In the genomic region with DNA sequence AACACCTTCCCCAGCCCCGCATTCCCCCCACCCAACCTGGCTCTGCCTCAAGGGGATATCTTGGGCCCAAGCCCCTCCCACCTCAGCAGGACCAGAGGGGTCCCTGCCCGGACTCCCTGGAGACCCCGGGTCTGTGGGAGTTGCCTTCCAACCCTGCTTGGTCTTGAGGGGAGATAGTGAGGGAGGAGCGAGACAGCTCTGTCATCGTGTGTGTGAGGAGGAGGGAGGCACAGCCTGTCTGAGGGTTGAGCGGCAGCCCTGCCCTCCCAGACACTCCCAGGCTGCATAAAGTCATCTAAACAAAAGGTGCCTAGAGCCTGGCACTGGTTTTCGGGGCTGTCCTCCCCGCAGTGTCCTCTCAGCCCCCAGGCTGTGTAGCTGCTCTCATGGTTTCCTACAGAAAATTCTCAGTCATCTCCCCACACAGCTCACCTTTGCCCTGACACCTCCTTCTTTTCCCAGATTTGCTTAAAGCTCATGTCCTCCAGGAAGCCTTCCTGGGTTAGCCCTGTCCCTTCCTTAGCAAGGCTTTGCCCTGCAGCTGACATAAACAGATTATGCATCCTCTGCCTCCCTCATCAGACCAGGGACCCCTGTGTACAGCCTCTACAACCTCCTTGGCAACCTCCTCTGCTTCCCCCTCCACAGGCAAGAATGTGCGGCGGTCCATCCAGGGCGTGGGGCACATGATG, we compare ENCODE assay signal across 26 cellular contexts. TPM values are rescaled to one million over a fixed set of nuclear protein-coding genes. Genes with fewer than 3 reads are reported as not detected.
DNase-seq lines count a peak whose midpoint lies in the region; ATAC-seq, FAIRE-seq and TF ChIP-seq lines count a peak whose summit lies in the region.
"Had no signal": no experiment of that assay in that cellular context is flagged by ENCODE, and none has a peak within 500 bp of the region (broad histone marks: within the 10 kb centered on the region; RNA-seq: fewer than 3 reads in every experiment).

No MANE protein-coding gene starts in this region.

- POLR2A ChIA-PET in activated CD8-positive, alpha-beta T cell treated with anti-CD3 and anti-CD28 coated beads, Interleukin-2, amount 10 ng/mL, durations not matched to agents 7 days and 5 days (lab: Charles Lee), result no interaction called here
- POLR2A ChIA-PET in activated CD8-positive, alpha-beta T cell treated with anti-CD3 and anti-CD28 coated beads for 36 hours (lab: Charles Lee), result interaction anchor here (1.1 to 1.7 kb wide), 3 partner anchors 9 to 21 kb away, joined by 3 to 4 read pairs (median 4); no protein-coding TSS in a partner anchor
- POLR2A ChIA-PET in K562 (lab: Yijun Ruan, JAX), result no interaction called here

- H3K9me1 ChIP-seq in K562 (ENCODE audit: control insufficient read depth, insufficient read depth, low read length), result no peaks in the 10 kb centered on the region

- CTCF ChIA-PET in activated CD8-positive, alpha-beta T cell treated with anti-CD3 and anti-CD28 coated beads, Interleukin-2, amount 10 ng/mL, durations not matched to agents 7 days and 5 days (lab: Charles Lee), result no interaction called here
- CTCF ChIA-PET in activated CD8-positive, alpha-beta T cell treated with anti-CD3 and anti-CD28 coated beads for 36 hours (lab: Charles Lee), result no interaction called here
- CTCF ChIA-PET in K562 (lab: Yijun Ruan, JAX; ENCODE audit: low intra/inter-chr PET ratio), result no interaction called here

- no peak for TF ChIP-seq POLR2A in K562 (conservative IDR thresholded peaks at IDR 0.05)

- H3K4me3 ChIP-seq in GM23338 (no peak overlapping the region), K562 (no peak overlapping the region)
- H3K4me3 ChIP-seq: HAP-1, prostate gland, thoracic aorta, vagina had no signal

- no peak for TF ChIP-seq RAD21 in K562 (CRISPR knock-in tag; conservative IDR thresholded peaks at IDR 0.05 in 1 of 2, IDR thresholded peaks at IDR 0.05 in 1 of 2)

- FAIRE-seq in K562 (lab: Jason Lieb, UNC), result no peak
- FAIRE-seq: endometrium, GM19239 had no signal

- no peak overlapping the region for H3K27ac ChIP-seq in GM23338 (ENCODE audit: low read depth)
- H3K27ac ChIP-seq in K562 (ENCODE audit: extremely low read depth, low read depth, low read length), result no peak overlapping the region
- H3K27ac ChIP-seq: prostate gland, thoracic aorta had no signal

- H3K36me3 ChIP-seq in GM23338 (ENCODE audit: insufficient read depth), result no peaks in the 10 kb centered on the region
- peaks cover 97% of the 10 kb centered on the region for H3K36me3 ChIP-seq in K562 (ENCODE audit: control insufficient read depth, insufficient read depth, low read length)
- H3K36me3 ChIP-seq: prostate gland, thoracic aorta had no signal

- H3K4me1 Mint-ChIP-seq in activated CD8-positive, alpha-beta T cell treated with anti-CD3 and anti-CD28 coated beads, Interleukin-2, amount 10 ng/mL, durations not matched to agents 7 days and 5 days (ENCODE audit: low read depth), result peaks cover 7% of the 10 kb centered on the region
- H3K4me1 Mint-ChIP-seq in activated CD8-positive, alpha-beta T cell treated with anti-CD3 and anti-CD28 coated beads for 36 hours (ENCODE audit: low read depth), result no peaks in the 10 kb centered on the region
- H3K4me1 Mint-ChIP-seq in GM23338 (peaks cover 4% of the 10 kb centered on the region; the same call in 2 of the 3 replicates), osteocyte (ENCODE audit: unreplicated experiment) (peaks cover 45% of the 10 kb centered on the region)

- H3K27me3 ChIP-seq in GM23338 (ENCODE audit: insufficient read depth) (no peaks in the 10 kb centered on the region), K562 (ENCODE audit: control insufficient read depth in 2 of 2, insufficient read depth in 2 of 2, low read length in 2 of 2) (no peaks in the 10 kb centered on the region)
- H3K27me3 ChIP-seq: vagina had no signal

- H3F3A ChIP-seq in GM23338 (replicated peaks; ENCODE audit: low read depth), result no peaks in the 10 kb centered on the region

- H2AFZ ChIP-seq in GM23338 (no peak overlapping the region), K562 (ENCODE audit: low read depth, low read length) (no peak overlapping the region)

- no peaks in the 10 kb centered on the region; the same call in 1 of the 2 replicates for H4K20me1 ChIP-seq in GM23338 (replicated peaks; ENCODE audit: insufficient read depth)
- H4K20me1 ChIP-seq in K562 (replicated peaks; ENCODE audit: control insufficient read depth, insufficient read depth, low read length), result 0 out of 2 replicates have a peak, but pooled peaks cover 3% of the 10 kb centered on the region

- H3K36me3 Mint-ChIP-seq in activated CD8-positive, alpha-beta T cell treated with anti-CD3 and anti-CD28 coated beads, Interleukin-2, amount 10 ng/mL, durations not matched to agents 7 days and 5 days (ENCODE audit: low read depth), result peaks cover 46% of the 10 kb centered on the region
- H3K36me3 Mint-ChIP-seq in activated CD8-positive, alpha-beta T cell treated with anti-CD3 and anti-CD28 coated beads for 36 hours (ENCODE audit: low read depth), result peaks cover 31% of the 10 kb centered on the region
- H3K36me3 Mint-ChIP-seq in GM23338 (ENCODE audit: low read depth) (peaks cover 31% of the 10 kb centered on the region), osteocyte (ENCODE audit: unreplicated experiment) (peaks cover 11% of the 10 kb centered on the region)

- no peak for ATAC-seq in activated CD8-positive, alpha-beta T cell treated with anti-CD3 and anti-CD28 coated beads, Interleukin-2, amount 10 ng/mL, durations not matched to agents 7 days and 5 days
- no peak for ATAC-seq in activated CD8-positive, alpha-beta T cell treated with anti-CD3 and anti-CD28 coated beads for 36 hours
- ATAC-seq in GM23338, result peak; percentile 22
- ATAC-seq in K562, result no peak
- ATAC-seq in HG03159 (IDR thresholded peaks at IDR 0.05; ENCODE audit: unreplicated experiment), result no peak
- ATAC-seq: left cardiac atrium, PC-3 had no signal

- intact Hi-C loops in activated CD8-positive, alpha-beta T cell treated with anti-CD3 and anti-CD28 coated beads for 36 hours (cut with micrococcal nuclease), result no loop called here
- intact Hi-C loops in K562 (cut with micrococcal nuclease), result loop anchor here (2.0 kb wide), 1 partner anchor 81 kb away; no protein-coding TSS in a partner anchor

- no TSS peak for BruUV-seq in K562 (replicated peaks; lab: Mats Ljungman, UMichigan)

- H3K79me2 ChIP-seq in GM23338 (replicated peaks; ENCODE audit: insufficient read depth) (no peaks in the 10 kb centered on the region), K562 (ENCODE audit: control insufficient read depth, insufficient read depth, low read length) (no peaks in the 10 kb centered on the region)

- 76% methylated on average over 10 of the region's 11 CpGs for WGBS in K562 (ENCODE audit: insufficient coverage, low coverage, missing lambda C conversion rate)

- in situ Hi-C loops in K562 (cut with MboI), result no loop called here

- no peaks in the 10 kb centered on the region for H3K27me3 Mint-ChIP-seq in activated CD8-positive, alpha-beta T cell treated with anti-CD3 and anti-CD28 coated beads, Interleukin-2, amount 10 ng/mL, durations not matched to agents 7 days and 5 days (ENCODE audit: low read depth)
- H3K27me3 Mint-ChIP-seq in activated CD8-positive, alpha-beta T cell treated with anti-CD3 and anti-CD28 coated beads for 36 hours, result no peaks in the 10 kb centered on the region
- peaks cover 17% of the 10 kb centered on the region for H3K27me3 Mint-ChIP-seq in GM23338 (ENCODE audit: insufficient read depth, low read depth, poor library complexity)
- no peaks in the 10 kb centered on the region for H3K27me3 Mint-ChIP-seq in osteocyte (ENCODE audit: unreplicated experiment)
- H3K27me3 Mint-ChIP-seq: B cell had no signal

- DNase-seq in activated CD8-positive, alpha-beta T cell treated with anti-CD3 and anti-CD28 coated beads, Interleukin-2, amount 10 ng/mL, durations not matched to agents 7 days and 5 days, result no peak
- DNase-seq in activated CD8-positive, alpha-beta T cell treated with anti-CD3 and anti-CD28 coated beads for 36 hours, result no peak
- DNase-seq in GM23338 (ENCODE audit: low spot score), result no peak
- no peak for DNase-seq in K562 (ENCODE audit: extremely low read depth in 1 of 4, low spot score in 3 of 4)
- no peak for DNase-seq in osteocyte (ENCODE audit: extremely low spot score, unreplicated experiment)
- no peak for DNase-seq in DMS53 treated with DMSO at 0.1 percent for 48 hours (lab: John Stamatoyannopoulos, UW; ENCODE audit: unreplicated experiment)
- no peak for DNase-seq in GM19240 (ENCODE audit: insufficient read length, low spot score)
- DNase-seq: activated gamma-delta T cell treated with Interleukin-2 at 50 U/mL for 16 hours; activated T-cell treated with anti-CD3 and anti-CD28 coated beads for 4 hours; dermis blood vessel endothelial cell; GF-D8; hippocampal formation; Karpas-422; left cardiac atrium; NCI-H510A treated with DMSO at 0.1 percent for 48 hours; PC-3; SIG-M5; stimulated activated naive CD4-positive, alpha-beta T cell had no signal

- TF ChIP-seq EP300 in K562 (IDR thresholded peaks at IDR 0.05; ENCODE audit: low read length), result no peak

- H3K9me3 ChIP-seq in K562 (replicated peaks; ENCODE audit: control insufficient read depth, insufficient read depth, low read depth, low read length), result no peaks in the 10 kb centered on the region
- H3K9me3 ChIP-seq: HAP-1, prostate gland, thoracic aorta, vagina had no signal

- H3K27ac Mint-ChIP-seq in activated CD8-positive, alpha-beta T cell treated with anti-CD3 and anti-CD28 coated beads, Interleukin-2, amount 10 ng/mL, durations not matched to agents 7 days and 5 days, result peak overlapping the region; percentile 23
- H3K27ac Mint-ChIP-seq in activated CD8-positive, alpha-beta T cell treated with anti-CD3 and anti-CD28 coated beads for 36 hours, result no peak overlapping the region
- H3K27ac Mint-ChIP-seq in GM23338, result no peak overlapping the region
- peak overlapping the region; percentile 38 for H3K27ac Mint-ChIP-seq in osteocyte (ENCODE audit: unreplicated experiment)
- H3K27ac Mint-ChIP-seq: B cell had no signal

- H3K9me2 ChIP-seq in GM23338 (ENCODE audit: insufficient read depth), result no peaks in the 10 kb centered on the region

- no peak overlapping the region for H3K4me3 Mint-ChIP-seq in activated CD8-positive, alpha-beta T cell treated with anti-CD3 and anti-CD28 coated beads, Interleukin-2, amount 10 ng/mL, durations not matched to agents 7 days and 5 days
- H3K4me3 Mint-ChIP-seq in activated CD8-positive, alpha-beta T cell treated with anti-CD3 and anti-CD28 coated beads for 36 hours, result no peak overlapping the region
- H3K4me3 Mint-ChIP-seq in GM23338 (no peak overlapping the region), osteocyte (ENCODE audit: unreplicated experiment) (no peak overlapping the region)
- H3K4me3 Mint-ChIP-seq: B cell had no signal

- H3K9ac ChIP-seq in K562 (ENCODE audit: insufficient read depth in 1 of 2, low read depth in 2 of 2, low read length in 2 of 2), result no peak overlapping the region; a peak in 1 of 4 replicates

- no peak for TF ChIP-seq CTCF in activated CD8-positive, alpha-beta T cell treated with anti-CD3 and anti-CD28 coated beads for 36 hours (IDR thresholded peaks at IDR 0.05)
- TF ChIP-seq CTCF in GM23338 (conservative IDR thresholded peaks at IDR 0.05; ENCODE audit: low read depth in 2 of 2) (no peak), K562 (IDR thresholded peaks at IDR 0.05 in 2 of 3, conservative IDR thresholded peaks at IDR 0.05 in 1 of 3; ENCODE audit: insufficient read depth in 2 of 3, low read depth in 1 of 3, low read length in 3 of 3) (no peak), osteocyte (IDR thresholded peaks at IDR 0.05) (no peak)

- H3K4me1 ChIP-seq in GM23338 (ENCODE audit: insufficient read depth), result no peaks in the 10 kb centered on the region
- H3K4me1 ChIP-seq in K562 (replicated peaks in 1 of 2; ENCODE audit: control insufficient read depth in 2 of 2, insufficient read depth in 2 of 2, low read length in 2 of 2), result peaks cover 0 to 31% of the 10 kb centered on the region in 2 experiments; a peak in 3 of 5 replicates
- H3K4me1 ChIP-seq: HAP-1, prostate gland had no signal

- no peaks in the 10 kb centered on the region for H3K9me3 Mint-ChIP-seq in activated CD8-positive, alpha-beta T cell treated with anti-CD3 and anti-CD28 coated beads, Interleukin-2, amount 10 ng/mL, durations not matched to agents 7 days and 5 days (ENCODE audit: insufficient read depth)
- no peaks in the 10 kb centered on the region for H3K9me3 Mint-ChIP-seq in activated CD8-positive, alpha-beta T cell treated with anti-CD3 and anti-CD28 coated beads for 36 hours
- no peaks in the 10 kb centered on the region for H3K9me3 Mint-ChIP-seq in GM23338
- H3K9me3 Mint-ChIP-seq in osteocyte (ENCODE audit: unreplicated experiment), result no peaks in the 10 kb centered on the region

- H3K4me2 ChIP-seq in GM23338, result no peak overlapping the region
- H3K4me2 ChIP-seq in K562 (ENCODE audit: insufficient read depth, low read length), result no peak overlapping the region

RNA-seq across cellular contexts. Expression of gene UQCC2, which starts 40.0 kb away (rescaled TPM):
- 10 to 100 TPM; 88.1 to 89.6 TPM for total RNA-seq in activated CD8-positive, alpha-beta T cell treated with anti-CD3 and anti-CD28 coated beads, Interleukin-2, amount 10 ng/mL, durations not matched to agents 7 days and 5 days
- total RNA-seq in activated CD8-positive, alpha-beta T cell treated with anti-CD3 and anti-CD28 coated beads for 36 hours, result 100 to 1,000 TPM; 127 to 128 TPM
- total RNA-seq in GM23338 (2014; rRNA removed; shearing (Covaris generic)), result 33.9 and 48.9 TPM in 2 replicates
- polyA plus RNA-seq in GM23338 (2016; fragmentation: Nextera tagmentation; extraction: Ambion mirVana) (379 and 450 TPM in 2 replicates), K562 (2011; rRNA removed) (128 and 161 TPM in 2 replicates), K562 (2014; fragmentation: Illumina TruSeq; extraction: Trizol) (110 and 119 TPM in 2 replicates), K562 (2014; fragmentation: Nextera tagmentation; extraction: Ambion mirVana) (100 to 1,000 TPM; 832 to 927 TPM), K562 (2014; rRNA removed) (58.5 and 98.3 TPM in 2 replicates)
- 19.9 and 36.1 TPM in 2 replicates for total RNA-seq in K562 (2011; cell fraction: chromatin; rRNA removed; ENCODE audit: low replicate concordance)
- 29.5 and 31.9 TPM in 2 replicates for total RNA-seq in K562 (2011; cell fraction: nucleolus; rRNA removed)
- total RNA-seq in K562 (2011; cell fraction: nucleoplasm; rRNA removed), result 27.8 and 33.5 TPM in 2 replicates
- total RNA-seq in K562 (2014; rRNA removed) (63.3 and 92.9 TPM in 2 replicates), K562 (2014; rRNA removed; fragmentation: Illumina TruSeq; extraction: Trizol) (140 and 158 TPM in 2 replicates), K562 (2015; rRNA removed; fragmentation: Illumina TruSeq; extraction: Trizol) (113 and 133 TPM in 2 replicates), K562 (2021) (161 and 179 TPM in 2 replicates), osteocyte (68.9 and 75.7 TPM in 2 replicates)
- polyA plus RNA-seq in K562 (2011; cell fraction: cytosol; rRNA removed), result 49.2 and 81.5 TPM in 2 replicates
- 67.5 and 72.8 TPM in 2 replicates for polyA plus RNA-seq in K562 (2011; cell fraction: nucleus; rRNA removed)
- polyA plus RNA-seq in K562 (2012), result 166 and 322 TPM in 2 replicates
- 17.7 and 23.0 TPM in 2 replicates for polyA minus RNA-seq in K562 (2011; rRNA and poly(A)+ RNA removed)
- polyA minus RNA-seq in K562 (2011; cell fraction: cytosol; rRNA and poly(A)+ RNA removed), result 19.1 and 24.0 TPM in 2 replicates
- 17.8 and 17.9 TPM in 2 replicates for polyA minus RNA-seq in K562 (2011; cell fraction: nucleus; rRNA and poly(A)+ RNA removed)

RNA-seq across cellular contexts. Expression of gene ITPR3, which starts 50.4 kb away (rescaled TPM):
- total RNA-seq in activated CD8-positive, alpha-beta T cell treated with anti-CD3 and anti-CD28 coated beads, Interleukin-2, amount 10 ng/mL, durations not matched to agents 7 days and 5 days, result 10 to 100 TPM; 57.8 to 59.3 TPM
- 10 to 100 TPM; 36.6 to 38.0 TPM for total RNA-seq in activated CD8-positive, alpha-beta T cell treated with anti-CD3 and anti-CD28 coated beads for 36 hours
- 29.8 and 31.9 TPM in 2 replicates for total RNA-seq in GM23338 (2014; rRNA removed; shearing (Covaris generic))
- 7.1 and 7.3 TPM in 2 replicates for polyA plus RNA-seq in GM23338 (2016; fragmentation: Nextera tagmentation; extraction: Ambion mirVana)
- total RNA-seq in K562 (2011; cell fraction: chromatin; rRNA removed; ENCODE audit: low replicate concordance), result 128 and 310 TPM in 2 replicates
- total RNA-seq in K562 (2011; cell fraction: nucleolus; rRNA removed), result 120 and 148 TPM in 2 replicates
- total RNA-seq in K562 (2011; cell fraction: nucleoplasm; rRNA removed), result 89.0 and 102 TPM in 2 replicates
- 13.2 and 17.2 TPM in 2 replicates for total RNA-seq in K562 (2014; rRNA removed)
- 4.9 and 7.0 TPM in 2 replicates for total RNA-seq in K562 (2014; rRNA removed; fragmentation: Illumina TruSeq; extraction: Trizol)
- 7.0 and 7.7 TPM in 2 replicates for total RNA-seq in K562 (2015; rRNA removed; fragmentation: Illumina TruSeq; extraction: Trizol)
- 31.2 and 35.7 TPM in 2 replicates for total RNA-seq in K562 (2021)
- polyA plus RNA-seq in K562 (2011; rRNA removed), result 14.7 and 22.4 TPM in 2 replicates
- 15.6 and 18.8 TPM in 2 replicates for polyA plus RNA-seq in K562 (2011; cell fraction: cytosol; rRNA removed)
- polyA plus RNA-seq in K562 (2011; cell fraction: nucleus; rRNA removed), result 187 and 251 TPM in 2 replicates
- 14.4 and 17.4 TPM in 2 replicates for polyA plus RNA-seq in K562 (2012)
- 20.5 and 22.0 TPM in 2 replicates for polyA plus RNA-seq in K562 (2014; fragmentation: Illumina TruSeq; extraction: Trizol)
- under 1 TPM; 0.39 to 0.73 TPM for polyA plus RNA-seq in K562 (2014; fragmentation: Nextera tagmentation; extraction: Ambion mirVana)
- polyA plus RNA-seq in K562 (2014; rRNA removed), result 20.9 and 23.7 TPM in 2 replicates
- 18.8 and 19.6 TPM in 2 replicates for polyA minus RNA-seq in K562 (2011; rRNA and poly(A)+ RNA removed)
- polyA minus RNA-seq in K562 (2011; cell fraction: cytosol; rRNA and poly(A)+ RNA removed), result 19.1 and 27.6 TPM in 2 replicates
- 48.7 and 51.2 TPM in 2 replicates for polyA minus RNA-seq in K562 (2011; cell fraction: nucleus; rRNA and poly(A)+ RNA removed)
- 21.6 and 22.8 TPM in 2 replicates for total RNA-seq in osteocyte

Comparison
In these comparisons a context has a peak if more than half of its experiments do, and no peak if none do; other contexts are left out.
1. H3K27ac Mint-ChIP-seq: peak in activated CD8-positive, alpha-beta T cell treated with anti-CD3 and anti-CD28 coated beads, Interleukin-2, amount 10 ng/mL, durations not matched to agents 7 days and 5 days (single experiment) and osteocyte (single experiment); none in activated CD8-positive, alpha-beta T cell treated with anti-CD3 and anti-CD28 coated beads for 36 hours (single experiment) and GM23338 (single experiment).